ENCODE assay signal across 14 cellular contexts in the genomic region with DNA sequence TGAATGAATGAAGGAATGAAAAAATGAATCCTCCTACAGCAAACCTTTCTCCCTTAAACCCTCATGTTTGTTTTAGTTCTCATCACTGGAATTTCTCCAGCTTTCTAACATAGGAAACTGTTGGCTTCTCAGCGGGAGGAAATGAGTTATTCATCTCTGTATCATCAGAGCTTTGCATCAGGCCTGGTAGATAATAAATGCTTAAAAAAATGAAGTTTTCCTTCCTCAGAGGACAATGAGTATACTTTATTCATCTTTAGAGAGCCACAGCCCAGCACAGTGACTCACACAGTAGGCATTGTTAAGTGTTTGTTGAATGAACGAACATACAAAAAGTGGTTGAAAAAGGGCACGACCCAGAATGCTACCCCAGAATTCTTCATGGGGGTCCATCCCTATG.
DNase-seq lines count a peak whose midpoint lies in the region; ATAC-seq and TF ChIP-seq lines count a peak whose summit lies in the region.
"Had no signal": no experiment of that assay in that cellular context is flagged by ENCODE, and none has a peak within 500 bp of the region (broad histone marks: within the 10 kb centered on the region; RNA-seq: fewer than 3 reads in every experiment).

No MANE protein-coding gene starts in this region.

- peak; percentile 78 for DNase-seq in AG09309 (ENCODE audit: low read depth)
- DNase-seq in MG63 = peak; percentile 68
- DNase-seq in cardiac fibroblast (ENCODE audit: low read depth in 2 of 2) = peak; percentile 81 to 95
- peak; percentile 91 for DNase-seq in kidney tubule cell (ENCODE audit: low spot score)
- no peak for DNase-seq in testis
- no peak for DNase-seq in stimulated activated naive CD8-positive, alpha-beta T cell treated with anti-CD3 and anti-CD28 coated beads, Interleukin-15, amount 100 ng/mL, for 72 hours
- DNase-seq: effector CD4-positive, alpha-beta T cell; GF-D8; NCI-H1105 treated with DMSO at 0.1 percent for 48 hours had no signal

- H3K27me3 ChIP-seq in MG63 (no peaks in the 10 kb centered on the region), testis (no peaks in the 10 kb centered on the region)
- H3K27me3 ChIP-seq: vagina had no signal

- peaks cover 19% of the 10 kb centered on the region for H3K4me1 ChIP-seq in testis

- ATAC-seq in GM19455 (IDR thresholded peaks at IDR 0.05; ENCODE audit: unreplicated experiment) (no peak), HG03457 (IDR thresholded peaks at IDR 0.05; ENCODE audit: unreplicated experiment) (no peak)
- no peak for ATAC-seq in stimulated activated naive CD8-positive, alpha-beta T cell treated with anti-CD3 and anti-CD28 coated beads, Interleukin-15, amount 100 ng/mL, for 72 hours

- H3K4me3 ChIP-seq in AG09309 (ENCODE audit: control insufficient read depth, low read depth, low read length) (no peak overlapping the region), MG63 (no peak overlapping the region), cardiac fibroblast (replicated peaks in 1 of 2; ENCODE audit: low read depth in 2 of 2, low read length in 2 of 2) (no peak overlapping the region), testis (no peak overlapping the region)
- H3K4me3 ChIP-seq: vagina had no signal

- TF ChIP-seq POLR2A in testis (IDR thresholded peaks at IDR 0.05) = no peak

- no peak overlapping the region for H3K27ac ChIP-seq in testis
- H3K27ac ChIP-seq: C4-2B, vagina had no signal

- WGBS in testis, 2 donors = 74 to 91% methylated on average over 3 of the region's 3 CpGs

- H3K9me3 ChIP-seq in MG63 = no peaks in the 10 kb centered on the region
- H3K9me3 ChIP-seq in testis = no peaks in the 10 kb centered on the region
- H3K9me3 ChIP-seq: vagina had no signal

- peaks cover 8% of the 10 kb centered on the region for H3K4me1 Mint-ChIP-seq in stimulated activated naive CD8-positive, alpha-beta T cell treated with anti-CD3 and anti-CD28 coated beads, Interleukin-15, amount 100 ng/mL, for 72 hours

- TF ChIP-seq CTCF in AG09309 (IDR thresholded peaks at IDR 0.05; ENCODE audit: control insufficient read depth, insufficient read depth, low read depth, low read length, missing control alignments) (no peak), cardiac fibroblast (IDR thresholded peaks at IDR 0.05; ENCODE audit: low read depth, low read length) (no peak), testis (IDR thresholded peaks at IDR 0.05) (no peak)

- H3K9me3 Mint-ChIP-seq in stimulated activated naive CD8-positive, alpha-beta T cell treated with anti-CD3 and anti-CD28 coated beads, Interleukin-15, amount 100 ng/mL, for 72 hours = no peaks in the 10 kb centered on the region
- H3K9me3 Mint-ChIP-seq: T-helper 1 cell treated with Interleukin-12 subunit alpha and Interleukin-12 subunit beta and Interleukin-4 antibody, amounts not matched to agents 30 μg/mL and 1 μg/mL, for 36 hours had no signal

- no peak overlapping the region for H3K4me3 Mint-ChIP-seq in stimulated activated naive CD8-positive, alpha-beta T cell treated with anti-CD3 and anti-CD28 coated beads, Interleukin-15, amount 100 ng/mL, for 72 hours
- H3K4me3 Mint-ChIP-seq: T-helper 1 cell treated with Interleukin-12 subunit alpha and Interleukin-12 subunit beta and Interleukin-4 antibody, amounts not matched to agents 30 μg/mL and 1 μg/mL, for 36 hours had no signal

- H3K27ac Mint-ChIP-seq in stimulated activated naive CD8-positive, alpha-beta T cell treated with anti-CD3 and anti-CD28 coated beads, Interleukin-15, amount 100 ng/mL, for 72 hours = no peak overlapping the region
- H3K27ac Mint-ChIP-seq: T-helper 1 cell treated with Interleukin-12 subunit alpha and Interleukin-12 subunit beta and Interleukin-4 antibody, amounts not matched to agents 30 μg/mL and 1 μg/mL, for 36 hours had no signal

- H3K36me3 ChIP-seq in MG63 = no peaks in the 10 kb centered on the region
- no peaks in the 10 kb centered on the region for H3K36me3 ChIP-seq in testis (ENCODE audit: low read depth, missing control alignments)
- H3K36me3 ChIP-seq: vagina had no signal

- intact Hi-C loops in testis (cut with DNase I; ENCODE audit: low total_unique reads) = no loop called here

- peaks cover 18% of the 10 kb centered on the region for H3K27me3 Mint-ChIP-seq in stimulated activated naive CD8-positive, alpha-beta T cell treated with anti-CD3 and anti-CD28 coated beads, Interleukin-15, amount 100 ng/mL, for 72 hours

Comparison
In these comparisons a context has a peak if more than half of its experiments do, and no peak if none do; other contexts are left out.
1. DNase-seq: peak in AG09309 (single experiment), MG63 (single experiment), cardiac fibroblast (2 of 2) and kidney tubule cell (single experiment); none in testis (single experiment) and stimulated activated naive CD8-positive, alpha-beta T cell treated with anti-CD3 and anti-CD28 coated beads, Interleukin-15, amount 100 ng/mL, for 72 hours (0 of 2).